ENCODE assay signal across 26 cellular contexts in the genomic region with DNA sequence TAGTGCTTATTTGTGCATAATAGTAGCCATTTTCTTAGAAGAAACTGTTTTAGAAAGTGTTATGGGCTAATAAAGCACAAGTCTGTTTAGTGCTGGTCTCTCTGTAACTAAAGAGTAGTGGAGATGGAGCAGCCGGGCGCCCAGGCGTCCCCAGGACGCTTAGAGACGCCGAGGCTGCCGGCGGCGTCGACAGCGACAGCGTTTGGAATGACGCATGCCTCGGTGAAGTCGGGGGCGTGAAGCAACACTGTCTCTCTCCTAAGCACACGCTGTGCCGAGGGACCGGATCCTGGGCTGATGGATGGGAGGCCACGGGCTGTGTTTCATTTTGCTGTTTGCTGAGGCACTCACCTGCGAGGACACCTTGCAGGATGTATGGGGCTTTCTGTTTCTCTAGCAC.
"Had no signal": no experiment of that assay in that cellular context is flagged by ENCODE, and none has a peak within 500 bp of the region (broad histone marks: within the 10 kb centered on the region; RNA-seq: fewer than 3 reads in every experiment).

No MANE protein-coding gene starts in this region.

- H3K27ac ChIP-seq: esophagus muscularis mucosa, foreskin keratinocyte, heart right ventricle, neural progenitor cell, parathyroid adenoma, right lobe of liver, testis, tibial artery, upper lobe of left lung, uterus had no signal

- H3K27me3 ChIP-seq: esophagus muscularis mucosa, foreskin keratinocyte, neural progenitor cell, right lobe of liver, testis, tibial artery, upper lobe of left lung, uterus had no signal

- H3K9me3 ChIP-seq: right lobe of liver, testis had no signal

- H3K9me3 Mint-ChIP-seq: natural killer cell had no signal

- H3K4me1 Mint-ChIP-seq: endodermal cell; memory B cell; neural progenitor cell; stimulated activated memory B cell treated with anti-CD40 and anti-IgM and Interleukin-4, amounts not matched to agents 10 μg/mL and 1 μg/mL and 100 μg/mL, for 72 hours had no signal

- H3K27me3 Mint-ChIP-seq: progenitor cell of endocrine pancreas had no signal

- H3K4me3 ChIP-seq: esophagus muscularis mucosa, heart right ventricle, lung, neural progenitor cell, right lobe of liver, smooth muscle cell, testis, tibial artery, upper lobe of left lung, uterus had no signal

- H3K4me3 Mint-ChIP-seq: endodermal cell; memory B cell; natural killer cell; neural progenitor cell; stimulated activated memory B cell treated with anti-CD40 and anti-IgM and Interleukin-4, amounts not matched to agents 10 μg/mL and 1 μg/mL and 100 μg/mL, for 72 hours had no signal

- H3K4me1 ChIP-seq: esophagus muscularis mucosa, foreskin keratinocyte, heart right ventricle, neural progenitor cell, parathyroid adenoma, right lobe of liver, testis, tibial artery, upper lobe of left lung, uterus had no signal

- H3K36me3 Mint-ChIP-seq: natural killer cell; stimulated activated memory B cell treated with anti-CD40 and anti-IgM and Interleukin-4, amounts not matched to agents 10 μg/mL and 1 μg/mL and 100 μg/mL, for 72 hours had no signal

- DNase-seq: cerebellar nuclear complex; cortex of kidney; endodermal cell; foreskin keratinocyte; glutamatergic neuron; heart right ventricle; hippocampal formation; natural killer cell; right lobe of liver; stimulated activated CD4-positive, alpha-beta T cell treated with anti-CD3 and anti-CD28 coated beads, Interleukin-2, amount 100 ng/mL, for 24 hours; stimulated activated CD4-positive, alpha-beta T cell treated with anti-CD3 and anti-CD28 coated beads, Interleukin-4, amount 100 ng/mL, for 24 hours; stimulated activated naive CD8-positive, alpha-beta T cell treated with anti-CD3 and anti-CD28 coated beads, Interleukin-15, Interleukin-2, amounts not matched to agents 100 U/mL and 50 U/mL, for 24 hours; substantia nigra; testis; tibial artery; uterus had no signal

- H3K27ac Mint-ChIP-seq: endodermal cell; memory B cell; natural killer cell; neural progenitor cell; progenitor cell of endocrine pancreas; stimulated activated memory B cell treated with anti-CD40 and anti-IgM and Interleukin-4, amounts not matched to agents 10 μg/mL and 1 μg/mL and 100 μg/mL, for 72 hours had no signal

- H3K36me3 ChIP-seq: esophagus muscularis mucosa, heart right ventricle, neural progenitor cell, right lobe of liver, upper lobe of left lung, uterus had no signal

- ATAC-seq: foreskin keratinocyte; heart right ventricle; left lobe of liver; natural killer cell; right lobe of liver; stimulated activated memory B cell treated with anti-CD40 and anti-IgM and Interleukin-4, amounts not matched to agents 10 μg/mL and 1 μg/mL and 100 μg/mL, for 72 hours; stimulated activated naive CD8-positive, alpha-beta T cell treated with anti-CD3 and anti-CD28 coated beads, Interleukin-15, Interleukin-2, amounts not matched to agents 100 U/mL and 50 U/mL, for 24 hours had no signal
